In the genomic region with DNA sequence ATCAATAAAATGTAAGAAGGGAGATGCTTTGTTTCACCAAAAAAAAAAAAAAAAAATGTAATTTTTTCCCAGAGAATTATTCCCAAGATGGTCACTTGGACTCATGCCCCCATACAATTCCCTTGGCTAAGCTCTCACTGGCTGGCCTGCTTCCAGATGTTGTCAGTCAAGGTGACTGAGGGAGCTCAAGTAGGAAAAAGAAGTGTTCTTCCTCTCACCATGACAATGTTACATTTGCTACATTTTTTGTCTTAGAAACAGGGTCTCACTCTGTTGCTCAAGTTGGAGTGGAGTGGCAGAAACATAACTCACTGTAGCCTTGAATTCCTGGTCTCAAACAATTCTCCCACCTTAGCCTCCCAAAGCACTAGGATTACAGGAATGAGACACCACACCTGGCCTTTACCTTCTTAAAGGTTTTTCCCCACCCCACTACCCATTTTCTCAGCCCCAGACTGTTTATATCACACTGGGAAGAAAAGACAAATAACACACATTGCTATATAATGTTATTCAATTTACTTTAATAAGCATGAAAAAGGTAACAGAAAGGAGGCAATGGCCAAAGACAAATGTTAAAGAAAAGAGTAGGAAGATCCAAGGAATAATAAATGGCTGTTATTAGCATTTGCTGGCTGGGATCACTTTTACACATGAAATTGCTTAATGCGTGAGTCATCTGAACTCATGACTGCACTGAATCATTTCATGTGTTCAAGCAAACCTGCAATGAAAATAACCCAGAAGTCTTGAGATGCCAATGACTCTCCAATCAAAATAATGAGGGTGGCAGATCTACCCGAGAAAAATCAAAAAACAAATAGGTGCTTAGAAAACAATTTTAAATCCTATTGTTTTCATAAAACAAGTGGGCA, we compare ENCODE assay signal across 9 cellular contexts. TPM values are rescaled to one million over a fixed set of nuclear protein-coding genes. Genes with fewer than 3 reads are reported as not detected.
DNase-seq lines count a peak whose midpoint lies in the region; ATAC-seq, FAIRE-seq and TF ChIP-seq lines count a peak whose summit lies in the region.
"Had no signal": no experiment of that assay in that cellular context is flagged by ENCODE, and none has a peak within 500 bp of the region (broad histone marks: within the 10 kb centered on the region; RNA-seq: fewer than 3 reads in every experiment).

No MANE protein-coding gene starts in this region.

- H3K9me3 Mint-ChIP-seq in natural killer cell treated with Interleukin-12 subunit alpha and Interleukin-12 subunit beta and Interleukin-15 and Interleukin-18, amount 100 ng/mL, for 72 hours: no peaks in the 10 kb centered on the region

- no peaks in the 10 kb centered on the region for H3K36me3 Mint-ChIP-seq in natural killer cell treated with Interleukin-12 subunit alpha and Interleukin-12 subunit beta and Interleukin-15 and Interleukin-18, amount 100 ng/mL, for 72 hours

- peaks cover 0 to 9% of the 10 kb centered on the region in 2 donors for H3K4me1 Mint-ChIP-seq in natural killer cell treated with Interleukin-12 subunit alpha and Interleukin-12 subunit beta and Interleukin-15 and Interleukin-18, amount 100 ng/mL, for 72 hours (ENCODE audit: low read depth in 2 of 2)

- DNase-seq in EH (ENCODE audit: low read depth) (peak; percentile 91), RCC 7860 (ENCODE audit: low spot score) (peak; percentile 54), fibroblast of mammary gland (ENCODE audit: low read depth) (peak; percentile 97), pulmonary artery endothelial cell (ENCODE audit: low read depth, low spot score) (peak; percentile 83), GDM1 (lab: John Stamatoyannopoulos, UW) (no peak), NCI-H2029 treated with DMSO at 0.1 percent for 48 hours (lab: John Stamatoyannopoulos, UW) (no peak)
- no peak for DNase-seq in natural killer cell treated with Interleukin-12 subunit alpha and Interleukin-12 subunit beta and Interleukin-15 and Interleukin-18, amount 100 ng/mL, for 72 hours (ENCODE audit: low spot score)
- DNase-seq in effector CD8-positive, alpha-beta T cell (lab: John Stamatoyannopoulos, UW): no peak
- DNase-seq: T-helper 1 cell had no signal

- no peak for TF ChIP-seq CTCF in fibroblast of mammary gland (conservative IDR thresholded peaks at IDR 0.05; ENCODE audit: control insufficient read depth, insufficient read depth, low read depth, low read length)

- ATAC-seq in natural killer cell treated with Interleukin-12 subunit alpha and Interleukin-12 subunit beta and Interleukin-15 and Interleukin-18, amount 100 ng/mL, for 72 hours: no peak

- H3K4me3 ChIP-seq in fibroblast of mammary gland (ENCODE audit: control insufficient read depth, low read depth, low read length): no peak overlapping the region

- H3K27me3 Mint-ChIP-seq in natural killer cell treated with Interleukin-12 subunit alpha and Interleukin-12 subunit beta and Interleukin-15 and Interleukin-18, amount 100 ng/mL, for 72 hours: no peaks in the 10 kb centered on the region

- H3K4me3 Mint-ChIP-seq in natural killer cell treated with Interleukin-12 subunit alpha and Interleukin-12 subunit beta and Interleukin-15 and Interleukin-18, amount 100 ng/mL, for 72 hours: no peak overlapping the region

- H3K27ac Mint-ChIP-seq in natural killer cell treated with Interleukin-12 subunit alpha and Interleukin-12 subunit beta and Interleukin-15 and Interleukin-18, amount 100 ng/mL, for 72 hours: no peak overlapping the region

- FAIRE-seq in RCC 7860 (lab: Jason Lieb, UNC): peak; percentile 93

RNA-seq across cellular contexts. Expression of gene ACVR1, which starts 45.2 kb away (rescaled TPM):
- 14.6 and 21.2 TPM in 2 replicates for total RNA-seq in pulmonary artery endothelial cell
- total RNA-seq in natural killer cell treated with Interleukin-12 subunit alpha and Interleukin-12 subunit beta and Interleukin-15 and Interleukin-18, amount 100 ng/mL, for 72 hours: 10 to 100 TPM in 1 of 2 donors, 1 to 10 TPM in 1; 5.7 to 14.3 TPM

Comparison
In these comparisons a context has a peak if more than half of its experiments do, and no peak if none do; other contexts are left out.
1. DNase-seq: peak in EH (single experiment), RCC 7860 (single experiment), fibroblast of mammary gland (single experiment) and pulmonary artery endothelial cell (single experiment); none in GDM1 (single experiment), natural killer cell treated with Interleukin-12 subunit alpha and Interleukin-12 subunit beta and Interleukin-15 and Interleukin-18, amount 100 ng/mL, for 72 hours (single experiment), NCI-H2029 treated with DMSO at 0.1 percent for 48 hours (single experiment) and effector CD8-positive, alpha-beta T cell (single experiment).